19 cellular contexts compared by ENCODE assay signal in the genomic region with DNA sequence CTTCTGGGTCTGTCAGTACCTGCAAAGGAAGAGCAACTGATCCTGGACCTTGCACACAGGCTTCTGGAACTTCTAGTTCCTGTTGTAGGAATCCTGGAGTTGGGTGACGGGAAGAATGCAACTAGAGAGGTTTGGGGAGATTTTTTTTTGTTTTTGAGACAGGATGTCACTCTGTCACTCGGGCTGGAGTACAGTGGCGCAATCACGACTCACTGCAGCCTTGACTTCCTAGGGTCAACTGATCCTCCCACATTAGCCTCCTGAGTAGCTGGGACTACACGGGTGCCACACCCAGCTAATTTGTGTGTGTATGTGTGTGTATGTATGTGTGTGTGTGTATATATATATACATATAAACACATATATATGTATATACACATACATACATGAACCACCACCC. TPM values are rescaled to one million over a fixed set of nuclear protein-coding genes. Genes with fewer than 3 reads are reported as not detected.
DNase-seq lines count a peak whose midpoint lies in the region; ATAC-seq and TF ChIP-seq lines count a peak whose summit lies in the region.
"Had no signal": no experiment of that assay in that cellular context is flagged by ENCODE, and none has a peak within 500 bp of the region (broad histone marks: within the 10 kb centered on the region; RNA-seq: fewer than 3 reads in every experiment).

No MANE protein-coding gene starts in this region.

- H3K27me3 Mint-ChIP-seq in natural killer cell treated with Interleukin-12 subunit alpha and Interleukin-12 subunit beta and Interleukin-15 and Interleukin-18, amount 100 ng/mL, for 72 hours, result no peaks in the 10 kb centered on the region
- H3K27me3 Mint-ChIP-seq in natural killer cell (ENCODE audit: low read depth in 2 of 2), result no peaks in the 10 kb centered on the region
- no peaks in the 10 kb centered on the region for H3K27me3 Mint-ChIP-seq in activated CD4-positive, alpha-beta memory T cell treated with anti-CD3 and anti-CD28 coated beads, Interleukin-2, amount 10 ng/mL, durations not matched to agents 7 days and 5 days
- H3K27me3 Mint-ChIP-seq: central memory CD8-positive, alpha-beta T cell; naive B cell had no signal

- H3K4me3 Mint-ChIP-seq in natural killer cell treated with Interleukin-12 subunit alpha and Interleukin-12 subunit beta and Interleukin-15 and Interleukin-18, amount 100 ng/mL, for 72 hours, result no peak overlapping the region
- H3K4me3 Mint-ChIP-seq in natural killer cell, result no peak overlapping the region
- H3K4me3 Mint-ChIP-seq in activated CD4-positive, alpha-beta memory T cell treated with anti-CD3 and anti-CD28 coated beads, Interleukin-2, amount 10 ng/mL, durations not matched to agents 7 days and 5 days, result no peak overlapping the region
- H3K4me3 Mint-ChIP-seq: central memory CD8-positive, alpha-beta T cell; HFFc6 had no signal

- H3K27ac Mint-ChIP-seq in natural killer cell treated with Interleukin-12 subunit alpha and Interleukin-12 subunit beta and Interleukin-15 and Interleukin-18, amount 100 ng/mL, for 72 hours, result peak overlapping the region; percentile 20 to 28
- H3K27ac Mint-ChIP-seq in natural killer cell, result no peak overlapping the region
- H3K27ac Mint-ChIP-seq in activated CD4-positive, alpha-beta memory T cell treated with anti-CD3 and anti-CD28 coated beads, Interleukin-2, amount 10 ng/mL, durations not matched to agents 7 days and 5 days, result peak overlapping the region; percentile 95
- H3K27ac Mint-ChIP-seq: HFFc6, naive B cell had no signal

- no peak for ATAC-seq in natural killer cell treated with Interleukin-12 subunit alpha and Interleukin-12 subunit beta and Interleukin-15 and Interleukin-18, amount 100 ng/mL, for 72 hours
- ATAC-seq in natural killer cell (no peak), HG02884 (IDR thresholded peaks at IDR 0.05; ENCODE audit: unreplicated experiment) (no peak)
- ATAC-seq: activated naive CD4-positive, alpha-beta T cell treated with anti-CD3 and anti-CD28 coated beads, Interleukin-2, amount 50 U/mL, for 72 hours; heart right ventricle; left cardiac atrium had no signal

- intact Hi-C loops in natural killer cell (cut with micrococcal nuclease), result no loop called here

- peaks cover 20 to 21% of the 10 kb centered on the region in 2 donors for H3K4me1 Mint-ChIP-seq in natural killer cell treated with Interleukin-12 subunit alpha and Interleukin-12 subunit beta and Interleukin-15 and Interleukin-18, amount 100 ng/mL, for 72 hours (ENCODE audit: low read depth in 2 of 2)
- peaks cover 13 to 16% of the 10 kb centered on the region in 2 donors for H3K4me1 Mint-ChIP-seq in natural killer cell
- H3K4me1 Mint-ChIP-seq in activated CD4-positive, alpha-beta memory T cell treated with anti-CD3 and anti-CD28 coated beads, Interleukin-2, amount 10 ng/mL, durations not matched to agents 7 days and 5 days, result peaks cover 47% of the 10 kb centered on the region

- TF ChIP-seq CTCF in natural killer cell (IDR thresholded peaks at IDR 0.05), result no peak

- DNase-seq in natural killer cell treated with Interleukin-12 subunit alpha and Interleukin-12 subunit beta and Interleukin-15 and Interleukin-18, amount 100 ng/mL, for 72 hours (ENCODE audit: low spot score), result no peak
- DNase-seq in natural killer cell (no peak), ureter (ENCODE audit: low spot score) (no peak), NCI-H524 treated with DMSO at 0.1 percent for 48 hours (lab: John Stamatoyannopoulos, UW) (no peak)
- DNase-seq in activated CD4-positive, alpha-beta memory T cell treated with anti-CD3 and anti-CD28 coated beads, Interleukin-2, amount 10 ng/mL, durations not matched to agents 7 days and 5 days, result no peak
- DNase-seq: activated CD4-positive, alpha-beta T cell treated with anti-CD3 and anti-CD28 coated beads for 1 hour; dorsolateral prefrontal cortex; heart right ventricle; HFFc6; left cardiac atrium; naive B cell; NCI-H1092; NCI-H187 treated with DMSO at 0.1 percent for 48 hours; ovary; stomach; SW 1271 had no signal

- CTCF ChIA-PET in activated CD4-positive, alpha-beta memory T cell treated with anti-CD3 and anti-CD28 coated beads, Interleukin-2, amount 10 ng/mL, durations not matched to agents 7 days and 5 days (lab: Charles Lee), result no interaction called here

- no peaks in the 10 kb centered on the region for H3K36me3 Mint-ChIP-seq in natural killer cell treated with Interleukin-12 subunit alpha and Interleukin-12 subunit beta and Interleukin-15 and Interleukin-18, amount 100 ng/mL, for 72 hours
- H3K36me3 Mint-ChIP-seq in natural killer cell, result no peaks in the 10 kb centered on the region
- H3K36me3 Mint-ChIP-seq in activated CD4-positive, alpha-beta memory T cell treated with anti-CD3 and anti-CD28 coated beads, Interleukin-2, amount 10 ng/mL, durations not matched to agents 7 days and 5 days (ENCODE audit: low read depth), result peaks cover 43% of the 10 kb centered on the region

- POLR2A ChIA-PET in activated CD4-positive, alpha-beta memory T cell treated with anti-CD3 and anti-CD28 coated beads, Interleukin-2, amount 10 ng/mL, durations not matched to agents 7 days and 5 days (lab: Charles Lee), result interaction anchor here (1.0 to 1.1 kb wide), 2 partner anchors 8 to 10 kb away, joined by 3 to 4 read pairs; no protein-coding TSS in a partner anchor

- H3K9me3 Mint-ChIP-seq in natural killer cell treated with Interleukin-12 subunit alpha and Interleukin-12 subunit beta and Interleukin-15 and Interleukin-18, amount 100 ng/mL, for 72 hours, result no peaks in the 10 kb centered on the region
- H3K9me3 Mint-ChIP-seq in natural killer cell, result no peaks in the 10 kb centered on the region
- no peaks in the 10 kb centered on the region for H3K9me3 Mint-ChIP-seq in activated CD4-positive, alpha-beta memory T cell treated with anti-CD3 and anti-CD28 coated beads, Interleukin-2, amount 10 ng/mL, durations not matched to agents 7 days and 5 days
- H3K9me3 Mint-ChIP-seq: activated naive CD4-positive, alpha-beta T cell treated with anti-CD3 and anti-CD28 coated beads, Interleukin-2, amount 50 U/mL, for 72 hours; central memory CD8-positive, alpha-beta T cell; HFFc6; naive B cell had no signal

RNA-seq across cellular contexts. Expression of a gene that starts 18.8 kb away (rescaled TPM):
- 10 to 100 TPM; 12.3 to 38.0 TPM for total RNA-seq in natural killer cell treated with Interleukin-12 subunit alpha and Interleukin-12 subunit beta and Interleukin-15 and Interleukin-18, amount 100 ng/mL, for 72 hours
- total RNA-seq in natural killer cell (1 to 10 TPM; 6.9 to 10.0 (median 8.9) TPM), ureter (21.8 TPM)
- total RNA-seq in activated CD4-positive, alpha-beta memory T cell treated with anti-CD3 and anti-CD28 coated beads, Interleukin-2, amount 10 ng/mL, durations not matched to agents 7 days and 5 days, result 10 to 100 TPM; 26.3 to 27.3 TPM

RNA-seq across cellular contexts. Expression of a gene that starts 25.7 kb away (rescaled TPM):
- 100 to 1,000 TPM; 134 to 169 TPM for total RNA-seq in natural killer cell treated with Interleukin-12 subunit alpha and Interleukin-12 subunit beta and Interleukin-15 and Interleukin-18, amount 100 ng/mL, for 72 hours
- total RNA-seq in natural killer cell (10 to 100 TPM; 59.7 to 72.1 (median 65.0) TPM), ureter (62.6 TPM)
- 10 to 100 TPM; 87.5 to 91.9 TPM for total RNA-seq in activated CD4-positive, alpha-beta memory T cell treated with anti-CD3 and anti-CD28 coated beads, Interleukin-2, amount 10 ng/mL, durations not matched to agents 7 days and 5 days

RNA-seq across cellular contexts. Expression of a gene that starts 28.0 kb away (rescaled TPM):
- total RNA-seq in natural killer cell treated with Interleukin-12 subunit alpha and Interleukin-12 subunit beta and Interleukin-15 and Interleukin-18, amount 100 ng/mL, for 72 hours, result 10 to 100 TPM; 42.6 to 53.0 TPM
- total RNA-seq in natural killer cell, result 10 to 100 TPM; 22.3 to 28.5 (median 27.9) TPM
- total RNA-seq in activated CD4-positive, alpha-beta memory T cell treated with anti-CD3 and anti-CD28 coated beads, Interleukin-2, amount 10 ng/mL, durations not matched to agents 7 days and 5 days, result 10 to 100 TPM; 41.2 to 43.1 TPM
- 31.6 TPM for total RNA-seq in ureter

RNA-seq across cellular contexts. Expression of a gene that starts 28.8 kb away (rescaled TPM):
- 1 to 10 TPM; 4.1 to 9.4 TPM for total RNA-seq in natural killer cell treated with Interleukin-12 subunit alpha and Interleukin-12 subunit beta and Interleukin-15 and Interleukin-18, amount 100 ng/mL, for 72 hours
- 10 to 100 TPM; 16.2 to 19.4 (median 18.6) TPM for total RNA-seq in natural killer cell
- total RNA-seq in activated CD4-positive, alpha-beta memory T cell treated with anti-CD3 and anti-CD28 coated beads, Interleukin-2, amount 10 ng/mL, durations not matched to agents 7 days and 5 days, result 10 to 100 TPM; 30.7 to 32.3 TPM
- 54.6 TPM for total RNA-seq in ureter

RNA-seq across cellular contexts. Expression of a gene that starts 36.9 kb away (rescaled TPM):
- 100 to 1,000 TPM in 1 of 2 donors, 10 to 100 TPM in 1; 77.1 to 117 TPM for total RNA-seq in natural killer cell treated with Interleukin-12 subunit alpha and Interleukin-12 subunit beta and Interleukin-15 and Interleukin-18, amount 100 ng/mL, for 72 hours
- total RNA-seq in natural killer cell, result 10 to 100 TPM; 70.4 to 97.5 (median 84.4) TPM
- total RNA-seq in activated CD4-positive, alpha-beta memory T cell treated with anti-CD3 and anti-CD28 coated beads, Interleukin-2, amount 10 ng/mL, durations not matched to agents 7 days and 5 days, result 10 to 100 TPM; 78.0 to 82.0 TPM
- 80.5 TPM for total RNA-seq in ureter

Comparison
In these comparisons a context has a peak if more than half of its experiments do, and no peak if none do; other contexts are left out.
1. H3K27ac Mint-ChIP-seq: peak in natural killer cell treated with Interleukin-12 subunit alpha and Interleukin-12 subunit beta and Interleukin-15 and Interleukin-18, amount 100 ng/mL, for 72 hours (2 of 2) and activated CD4-positive, alpha-beta memory T cell treated with anti-CD3 and anti-CD28 coated beads, Interleukin-2, amount 10 ng/mL, durations not matched to agents 7 days and 5 days (single experiment); none in natural killer cell (0 of 2).